In genomic region chr10:104120903-104121484, GRCh38 we compare ENCODE assay signal across 8 cellular contexts. TPM values are rescaled to one million over a fixed set of nuclear protein-coding genes. Genes with fewer than 3 reads are reported as not detected.
DNase-seq lines count a peak whose midpoint lies in the region; ATAC-seq and FAIRE-seq lines count a peak whose summit lies in the region.

No MANE protein-coding gene starts in this region.

- DNase-seq in NOMO-1 treated with DMSO at 0.1 percent for 48 hours (lab: John Stamatoyannopoulos, UW; ENCODE audit: unreplicated experiment) (peak; percentile 65), mesenteric fat pad (ENCODE audit: low spot score) (peak; percentile 92)
- peak; percentile 70 for DNase-seq in activated CD8-positive, alpha-beta memory T cell treated with anti-CD3 and anti-CD28 coated beads, Interleukin-2, amount 50 U/mL, for 24 hours (ENCODE audit: extremely low read depth)
- peak; percentile 66 for DNase-seq in stimulated activated CD8-positive, alpha-beta memory T cell treated with anti-CD3 and anti-CD28 coated beads, Interleukin-15, amount 100 ng/mL, for 1 hour (ENCODE audit: low read depth)

- peak; percentile 94 for FAIRE-seq in A204.1 (lab: Jason Lieb, UNC)
- peak; percentile 89 for FAIRE-seq in endometrium (lab: Jason Lieb, UNC)

- ATAC-seq in GM18858 (IDR thresholded peaks at IDR 0.05; ENCODE audit: unreplicated experiment) (peak; percentile 42), HG03378 (IDR thresholded peaks at IDR 0.05; ENCODE audit: unreplicated experiment) (peak; percentile 58)

RNA-seq across cellular contexts. Expression of gene SFR1, which starts 1.0 kb away (rescaled TPM):
- 6.1 TPM for total RNA-seq in mesenteric fat pad

RNA-seq across cellular contexts. Expression of gene COL17A1, which starts 35.3 kb away (rescaled TPM):
- 0.19 TPM for total RNA-seq in mesenteric fat pad

Comparison
In these comparisons a context has a peak if more than half of its experiments do, and no peak if none do; other contexts are left out.
1. Peak in every context shown above with its lines: DNase-seq and ATAC-seq.